7 cellular contexts compared by ENCODE assay signal in genomic region chr1:105795741-105796140, GRCh38.
"Had no signal": no experiment of that assay in that cellular context is flagged by ENCODE, and none has a peak within 500 bp of the region (broad histone marks: within the 10 kb centered on the region; RNA-seq: fewer than 3 reads in every experiment).

No MANE protein-coding gene starts in this region.

- H3K27ac ChIP-seq: GM23248 had no signal

- H3K9me3 ChIP-seq: HAP-1 had no signal

- H3K4me3 Mint-ChIP-seq: HFFc6 had no signal

- H3K4me1 ChIP-seq: HAP-1 had no signal

- DNase-seq: GM23248, GOT3, H7, HFFc6, IMR-90 had no signal

- H3K36me3 ChIP-seq: HAP-1 had no signal

- H3K4me3 ChIP-seq: GM23248, HAP-1 had no signal

- FAIRE-seq: HTR-8/SVneo had no signal

- H3K9ac ChIP-seq: GM23248 had no signal

- H3K27ac Mint-ChIP-seq: HFFc6 had no signal
